In genomic region chr19:48634424-48635262, GRCh38 we compare ENCODE assay signal across 1 cellular context.
TF ChIP-seq lines count a peak whose summit lies in the region.

No MANE protein-coding gene starts in this region.

TF ChIP-seq in HEK293, 187 proteins besides CTCF, POLR2A, EP300 and RAD21 (continued from another document):
- TF ChIP-seq EGR2 (tag by site-specific recombination; IDR thresholded peaks at IDR 0.05; ENCODE audit: low read depth) (peak; percentile 88), ZNF311 (tag by site-specific recombination; IDR thresholded peaks at IDR 0.05; ENCODE audit: borderline replicate concordance) (no peak), SCRT2 (tag by site-specific recombination; IDR thresholded peaks at IDR 0.05) (no peak), ZNF629 (tag by site-specific recombination; IDR thresholded peaks at IDR 0.05) (no peak; the same call in 1 of the 2 replicates), BCL11B (tag by site-specific recombination; IDR thresholded peaks at IDR 0.05; ENCODE audit: low read depth) (peak; percentile 91), ZNF112 (tag by site-specific recombination; IDR thresholded peaks at IDR 0.05) (no peak), ZNF558 (tag by site-specific recombination; IDR thresholded peaks at IDR 0.05) (no peak), ZNF48 (tag by site-specific recombination; IDR thresholded peaks at IDR 0.05) (no peak), HOXD13 (CRISPR knock-in tag; IDR thresholded peaks at IDR 0.05; ENCODE audit: borderline replicate concordance) (no peak), ZNF530 (tag by site-specific recombination; IDR thresholded peaks at IDR 0.05; ENCODE audit: low read depth) (no peak), ZBTB48 (tag by site-specific recombination; IDR thresholded peaks at IDR 0.05) (peak; percentile 59), BCL11A (tag by site-specific recombination; IDR thresholded peaks at IDR 0.05; ENCODE audit: low read depth) (peak; percentile 76; the same call in 1 of the 2 replicates), KLF10 (tag by site-specific recombination; IDR thresholded peaks at IDR 0.05) (peak; percentile 87), ZNF221 (tag by site-specific recombination; IDR thresholded peaks at IDR 0.05; ENCODE audit: borderline replicate concordance) (no peak), ZNF214 (tag by site-specific recombination; IDR thresholded peaks at IDR 0.05; ENCODE audit: borderline replicate concordance) (no peak), REST (tag by site-specific recombination; IDR thresholded peaks at IDR 0.05) (no peak), ZBTB7A (tag by site-specific recombination; IDR thresholded peaks at IDR 0.05; ENCODE audit: low read depth) (no peak), PBX3 (CRISPR knock-in tag; IDR thresholded peaks at IDR 0.05) (no peak), ZNF394 (tag by site-specific recombination; IDR thresholded peaks at IDR 0.05; ENCODE audit: borderline replicate concordance) (no peak; the same call in 1 of the 2 replicates), ZNF426 (tag by site-specific recombination; IDR thresholded peaks at IDR 0.05) (no peak), GLI2 (tag by site-specific recombination; IDR thresholded peaks at IDR 0.05; ENCODE audit: borderline replicate concordance, low read depth) (no peak), GLI4 (tag by site-specific recombination; IDR thresholded peaks at IDR 0.05) (0 out of 2 replicates have a peak, but pooled peaks have one; percentile 27), ZNF239 (tag by site-specific recombination; IDR thresholded peaks at IDR 0.05) (no peak), ZNF645 (tag by site-specific recombination; IDR thresholded peaks at IDR 0.05) (no peak), KLF9 (tag by site-specific recombination; IDR thresholded peaks at IDR 0.05; ENCODE audit: low read depth) (peak; percentile 95), ZNF654 (tag by site-specific recombination; IDR thresholded peaks at IDR 0.05; ENCODE audit: low read depth) (no peak), ZNF776 (tag by site-specific recombination; IDR thresholded peaks at IDR 0.05; ENCODE audit: borderline replicate concordance) (no peak), ZNF133 (tag by site-specific recombination; IDR thresholded peaks at IDR 0.05) (no peak), SP3 (tag by site-specific recombination; IDR thresholded peaks at IDR 0.05) (peak; percentile 83), ZNF701 (tag by site-specific recombination; IDR thresholded peaks at IDR 0.05) (no peak), FEZF1 (tag by site-specific recombination; IDR thresholded peaks at IDR 0.05) (no peak), ZBTB21 (tag by site-specific recombination; IDR thresholded peaks at IDR 0.05) (no peak), ZNF10 (tag by site-specific recombination; IDR thresholded peaks at IDR 0.05) (0 out of 2 replicates have a peak, but pooled peaks have one; percentile 14), IKZF3 (tag by site-specific recombination; IDR thresholded peaks at IDR 0.05) (peak; percentile 95), MYNN (tag by site-specific recombination; IDR thresholded peaks at IDR 0.05; ENCODE audit: borderline replicate concordance) (no peak), MZF1 (tag by site-specific recombination; IDR thresholded peaks at IDR 0.05; ENCODE audit: borderline replicate concordance) (0 out of 2 replicates have a peak, but pooled peaks have one; percentile 46), ZNF621 (tag by site-specific recombination; IDR thresholded peaks at IDR 0.05) (no peak), ZNF138 (tag by site-specific recombination; IDR thresholded peaks at IDR 0.05; ENCODE audit: borderline replicate concordance) (no peak), ZNF292 (tag by site-specific recombination; IDR thresholded peaks at IDR 0.05; ENCODE audit: borderline replicate concordance, low read depth) (no peak), WT1 (tag by site-specific recombination; IDR thresholded peaks at IDR 0.05) (peak; percentile 71; the same call in 1 of the 2 replicates), KLF1 (tag by site-specific recombination; IDR thresholded peaks at IDR 0.05) (peak; percentile 74), ZNF324 (tag by site-specific recombination; IDR thresholded peaks at IDR 0.05) (no peak), ZNF114 (tag by site-specific recombination; IDR thresholded peaks at IDR 0.05) (no peak), ZNF473 (tag by site-specific recombination; IDR thresholded peaks at IDR 0.05) (no peak), ZNF660 (tag by site-specific recombination; IDR thresholded peaks at IDR 0.05) (0 out of 2 replicates have a peak, but pooled peaks have one; percentile 10), ZNF521 (tag by site-specific recombination; IDR thresholded peaks at IDR 0.05) (no peak), ZNF549 (tag by site-specific recombination; IDR thresholded peaks at IDR 0.05) (no peak), ZNF585B (tag by site-specific recombination; IDR thresholded peaks at IDR 0.05) (no peak), ZNF624 (tag by site-specific recombination; IDR thresholded peaks at IDR 0.05) (no peak), GLIS2 (tag by site-specific recombination; IDR thresholded peaks at IDR 0.05) (peak; percentile 81), ZNF354C (tag by site-specific recombination; IDR thresholded peaks at IDR 0.05; ENCODE audit: borderline replicate concordance, low read depth) (no peak), OVOL3 (tag by site-specific recombination; IDR thresholded peaks at IDR 0.05) (no peak)
- TF ChIP-seq, protein P1, sequence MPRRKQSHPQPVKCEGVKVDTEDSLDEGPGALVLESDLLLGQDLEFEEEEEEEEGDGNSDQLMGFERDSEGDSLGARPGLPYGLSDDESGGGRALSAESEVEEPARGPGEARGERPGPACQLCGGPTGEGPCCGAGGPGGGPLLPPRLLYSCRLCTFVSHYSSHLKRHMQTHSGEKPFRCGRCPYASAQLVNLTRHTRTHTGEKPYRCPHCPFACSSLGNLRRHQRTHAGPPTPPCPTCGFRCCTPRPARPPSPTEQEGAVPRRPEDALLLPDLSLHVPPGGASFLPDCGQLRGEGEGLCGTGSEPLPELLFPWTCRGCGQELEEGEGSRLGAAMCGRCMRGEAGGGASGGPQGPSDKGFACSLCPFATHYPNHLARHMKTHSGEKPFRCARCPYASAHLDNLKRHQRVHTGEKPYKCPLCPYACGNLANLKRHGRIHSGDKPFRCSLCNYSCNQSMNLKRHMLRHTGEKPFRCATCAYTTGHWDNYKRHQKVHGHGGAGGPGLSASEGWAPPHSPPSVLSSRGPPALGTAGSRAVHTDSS (tag by site-specific recombination; IDR thresholded peaks at IDR 0.05): peak; percentile 75
- TF ChIP-seq, protein P2, sequence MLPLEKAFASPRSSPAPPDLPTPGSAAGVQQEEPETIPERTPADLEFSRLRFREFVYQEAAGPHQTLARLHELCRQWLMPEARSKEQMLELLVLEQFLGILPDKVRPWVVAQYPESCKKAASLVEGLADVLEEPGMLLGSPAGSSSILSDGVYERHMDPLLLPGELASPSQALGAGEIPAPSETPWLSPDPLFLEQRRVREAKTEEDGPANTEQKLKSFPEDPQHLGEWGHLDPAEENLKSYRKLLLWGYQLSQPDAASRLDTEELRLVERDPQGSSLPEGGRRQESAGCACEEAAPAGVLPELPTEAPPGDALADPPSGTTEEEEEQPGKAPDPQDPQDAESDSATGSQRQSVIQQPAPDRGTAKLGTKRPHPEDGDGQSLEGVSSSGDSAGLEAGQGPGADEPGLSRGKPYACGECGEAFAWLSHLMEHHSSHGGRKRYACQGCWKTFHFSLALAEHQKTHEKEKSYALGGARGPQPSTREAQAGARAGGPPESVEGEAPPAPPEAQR (tag by site-specific recombination; IDR thresholded peaks at IDR 0.05): no peak
- TF ChIP-seq, protein P3, sequence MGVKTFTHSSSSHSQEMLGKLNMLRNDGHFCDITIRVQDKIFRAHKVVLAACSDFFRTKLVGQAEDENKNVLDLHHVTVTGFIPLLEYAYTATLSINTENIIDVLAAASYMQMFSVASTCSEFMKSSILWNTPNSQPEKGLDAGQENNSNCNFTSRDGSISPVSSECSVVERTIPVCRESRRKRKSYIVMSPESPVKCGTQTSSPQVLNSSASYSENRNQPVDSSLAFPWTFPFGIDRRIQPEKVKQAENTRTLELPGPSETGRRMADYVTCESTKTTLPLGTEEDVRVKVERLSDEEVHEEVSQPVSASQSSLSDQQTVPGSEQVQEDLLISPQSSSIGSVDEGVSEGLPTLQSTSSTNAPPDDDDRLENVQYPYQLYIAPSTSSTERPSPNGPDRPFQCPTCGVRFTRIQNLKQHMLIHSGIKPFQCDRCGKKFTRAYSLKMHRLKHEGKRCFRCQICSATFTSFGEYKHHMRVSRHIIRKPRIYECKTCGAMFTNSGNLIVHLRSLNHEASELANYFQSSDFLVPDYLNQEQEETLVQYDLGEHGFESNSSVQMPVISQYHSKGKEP (tag by site-specific recombination; IDR thresholded peaks at IDR 0.05): no peak
- TF ChIP-seq, protein P4, sequence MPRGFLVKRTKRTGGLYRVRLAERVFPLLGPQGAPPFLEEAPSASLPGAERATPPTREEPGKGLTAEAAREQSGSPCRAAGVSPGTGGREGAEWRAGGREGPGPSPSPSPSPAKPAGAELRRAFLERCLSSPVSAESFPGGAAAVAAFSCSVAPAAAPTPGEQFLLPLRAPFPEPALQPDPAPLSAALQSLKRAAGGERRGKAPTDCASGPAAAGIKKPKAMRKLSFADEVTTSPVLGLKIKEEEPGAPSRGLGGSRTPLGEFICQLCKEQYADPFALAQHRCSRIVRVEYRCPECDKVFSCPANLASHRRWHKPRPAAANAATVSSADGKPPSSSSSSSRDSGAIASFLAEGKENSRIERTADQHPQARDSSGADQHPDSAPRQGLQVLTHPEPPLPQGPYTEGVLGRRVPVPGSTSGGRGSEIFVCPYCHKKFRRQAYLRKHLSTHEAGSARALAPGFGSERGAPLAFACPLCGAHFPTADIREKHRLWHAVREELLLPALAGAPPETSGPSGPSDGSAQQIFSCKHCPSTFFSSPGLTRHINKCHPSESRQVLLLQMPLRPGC (tag by site-specific recombination; IDR thresholded peaks at IDR 0.05): no peak
